8 cellular contexts compared by ENCODE assay signal in genomic region chr6:149750136-149750609, GRCh38.
DNase-seq lines count a peak whose midpoint lies in the region; ATAC-seq and TF ChIP-seq lines count a peak whose summit lies in the region.

No MANE protein-coding gene starts in this region.

- H3K36me3 ChIP-seq in muscle layer of duodenum (ENCODE audit: control insufficient read depth in 1 of 2, insufficient read depth in 2 of 2, low read length in 2 of 2): no peaks in the 10 kb centered on the region

- no peaks in the 10 kb centered on the region for H3K27me3 ChIP-seq in muscle layer of duodenum (ENCODE audit: low read depth, low read length)

- TF ChIP-seq CTCF in C4-2B (conservative IDR thresholded peaks at IDR 0.05): no peak

- H3K9me3 ChIP-seq in muscle layer of duodenum (ENCODE audit: control insufficient read depth in 1 of 2, low read length in 2 of 2): no peaks in the 10 kb centered on the region

- peak overlapping the region; percentile 82 to 99 for H3K4me3 ChIP-seq in muscle layer of duodenum (ENCODE audit: low read depth in 1 of 2, low read length in 2 of 2)

- DNase-seq in NCI-H82 treated with DMSO at 0.1 percent for 48 hours (lab: John Stamatoyannopoulos, UW; ENCODE audit: unreplicated experiment): peak; percentile 38
- DNase-seq in activated CD8-positive, alpha-beta memory T cell treated with anti-CD3 and anti-CD28 coated beads, Interleukin-2, amount 50 U/mL, for 24 hours (ENCODE audit: extremely low read depth): peak; percentile 17
- no peak for DNase-seq in epithelial cell of prostate (ENCODE audit: low read depth, low spot score)
- DNase-seq in stimulated activated naive CD4-positive, alpha-beta T cell treated with Interleukin-2 at 50 U/mL for 16 hours (lab: John Stamatoyannopoulos, UW): peak; percentile 50

- ATAC-seq in GM19351 (IDR thresholded peaks at IDR 0.05; ENCODE audit: unreplicated experiment) (peak; percentile 34), HG03460 (IDR thresholded peaks at IDR 0.05; ENCODE audit: unreplicated experiment) (peak; percentile 38)

- peaks cover 0 to 31% of the 10 kb centered on the region in 2 donors for H3K4me1 ChIP-seq in muscle layer of duodenum (ENCODE audit: control insufficient read depth in 1 of 2, insufficient read depth in 2 of 2, low read length in 2 of 2)

- H3K27ac ChIP-seq in C4-2B (peak overlapping the region; percentile 93), epithelial cell of prostate (peak overlapping the region; percentile 70), muscle layer of duodenum (ENCODE audit: low read length) (peak overlapping the region; percentile 72)
